Comparison of ENCODE assay signal across 35 cellular contexts in genomic region chr1:161287482-161288054, GRCh38. TPM values are rescaled to one million over a fixed set of nuclear protein-coding genes. Genes with fewer than 3 reads are reported as not detected.
"Had no signal": no experiment of that assay in that cellular context is flagged by ENCODE, and none has a peak within 500 bp of the region (broad histone marks: within the 10 kb centered on the region; RNA-seq: fewer than 3 reads in every experiment).

No MANE protein-coding gene starts in this region.

- ATAC-seq: activated CD4-positive, CD25-positive, alpha-beta regulatory T cell treated with anti-CD3 and anti-CD28 coated beads, Interleukin-2, amount 50 U/mL, for 24 hours; effector memory CD8-positive, alpha-beta T cell; gastrocnemius medialis; left cardiac atrium; naive thymus-derived CD8-positive, alpha-beta T cell; psoas muscle had no signal

- H3K4me3 Mint-ChIP-seq: activated naive CD4-positive, alpha-beta T cell treated with anti-CD3 and anti-CD28 coated beads, Interleukin-2, amount 10 ng/mL, durations not matched to agents 7 days and 5 days; activated naive CD8-positive, alpha-beta T cell treated with anti-CD3 and anti-CD28 coated beads, Interleukin-2, amount 10 ng/mL, durations not matched to agents 7 days and 5 days; activated T-helper 1 cell treated with anti-CD3 and anti-CD28 coated beads, Interleukin-12 subunit alpha, Interleukin-12 subunit beta, Interleukin-2, Interleukin-4 antibody, amounts not matched to agents 30 ng/mL and 10 ng/mL and 1 ng/mL, durations not matched to agents 14 hours and 24 hours and 36 hours; effector memory CD8-positive, alpha-beta T cell; naive thymus-derived CD8-positive, alpha-beta T cell; neural crest cell; T-helper 1 cell treated with Interleukin-12 subunit alpha and Interleukin-12 subunit beta and Interleukin-4 antibody, amounts not matched to agents 30 μg/mL and 1 μg/mL, for 36 hours had no signal

- H3K9me3 ChIP-seq: gastrocnemius medialis, psoas muscle, tibial nerve had no signal

- H3K4me1 ChIP-seq: gastrocnemius medialis, parathyroid adenoma, psoas muscle, tibial nerve had no signal

- H3K27ac ChIP-seq: brain microvascular endothelial cell, coronary artery, gastrocnemius medialis, parathyroid adenoma, psoas muscle, tibial nerve, WERI-Rb-1 had no signal

- H3K79me2 ChIP-seq: parathyroid adenoma had no signal

- FAIRE-seq: astrocyte, keratinocyte had no signal

- H3K36me3 ChIP-seq: brain microvascular endothelial cell, gastrocnemius medialis, WERI-Rb-1 had no signal

- H3K9me3 Mint-ChIP-seq: activated naive CD4-positive, alpha-beta T cell treated with anti-CD3 and anti-CD28 coated beads, Interleukin-2, amount 10 ng/mL, durations not matched to agents 7 days and 5 days; activated naive CD8-positive, alpha-beta T cell treated with anti-CD3 and anti-CD28 coated beads, Interleukin-2, amount 10 ng/mL, durations not matched to agents 7 days and 5 days; activated T-helper 1 cell treated with anti-CD3 and anti-CD28 coated beads, Interleukin-12 subunit alpha, Interleukin-12 subunit beta, Interleukin-2, Interleukin-4 antibody, amounts not matched to agents 30 ng/mL and 10 ng/mL and 1 ng/mL, durations not matched to agents 14 hours and 24 hours and 36 hours; effector memory CD8-positive, alpha-beta T cell; naive thymus-derived CD8-positive, alpha-beta T cell; T-helper 1 cell treated with Interleukin-12 subunit alpha and Interleukin-12 subunit beta and Interleukin-4 antibody, amounts not matched to agents 30 μg/mL and 1 μg/mL, for 36 hours had no signal

- DNase-seq: activated CD4-positive, alpha-beta T cell treated with anti-CD3 and anti-CD28 coated beads for 48 hours; activated CD4-positive, alpha-beta T cell treated with anti-CD3 and anti-CD28 coated beads, Interleukin-2, amount 50 U/mL, for 48 hours; activated CD8-positive, alpha-beta memory T cell treated with anti-CD3 and anti-CD28 coated beads, Interleukin-2, amount 50 U/mL, for 4 hours; activated effector memory CD4-positive, alpha-beta T cell treated with anti-CD3 and anti-CD28 coated beads, Interleukin-2, amount 50 U/mL, for 16 hours; activated naive CD4-positive, alpha-beta T cell treated with anti-CD3 and anti-CD28 coated beads, Interleukin-2, amount 10 ng/mL, durations not matched to agents 7 days and 5 days; activated naive CD8-positive, alpha-beta T cell treated with anti-CD3 and anti-CD28 coated beads, Interleukin-2, amount 10 ng/mL, durations not matched to agents 7 days and 5 days; activated T-cell treated with anti-CD3 and anti-CD28 coated beads, Interleukin-2, amount 50 U/mL, for 1 hour; amniotic stem cell; brain microvascular endothelial cell; effector memory CD8-positive, alpha-beta T cell; erythroblast; gastrocnemius medialis; glutamatergic neuron; left cardiac atrium; midbrain; naive thymus-derived CD8-positive, alpha-beta T cell; nucleus accumbens; psoas muscle; stimulated activated CD4-positive, alpha-beta T cell treated with anti-CD3 and anti-CD28 coated beads, Interleukin-15, amount 100 ng/mL, for 24 hours; stimulated activated naive CD4-positive, alpha-beta T cell treated with Interleukin-2 at 50 U/mL for 16 hours; T-helper 9 cell; WERI-Rb-1 had no signal

- H3K9ac ChIP-seq: parathyroid adenoma had no signal

- H3K4me1 Mint-ChIP-seq: activated naive CD4-positive, alpha-beta T cell treated with anti-CD3 and anti-CD28 coated beads, Interleukin-2, amount 10 ng/mL, durations not matched to agents 7 days and 5 days had no signal

- H3K27ac Mint-ChIP-seq: activated naive CD4-positive, alpha-beta T cell treated with anti-CD3 and anti-CD28 coated beads, Interleukin-2, amount 10 ng/mL, durations not matched to agents 7 days and 5 days; activated naive CD8-positive, alpha-beta T cell treated with anti-CD3 and anti-CD28 coated beads, Interleukin-2, amount 10 ng/mL, durations not matched to agents 7 days and 5 days; activated T-helper 1 cell treated with anti-CD3 and anti-CD28 coated beads, Interleukin-12 subunit alpha, Interleukin-12 subunit beta, Interleukin-2, Interleukin-4 antibody, amounts not matched to agents 30 ng/mL and 10 ng/mL and 1 ng/mL, durations not matched to agents 14 hours and 24 hours and 36 hours; effector memory CD8-positive, alpha-beta T cell; naive thymus-derived CD8-positive, alpha-beta T cell; T-helper 1 cell treated with Interleukin-12 subunit alpha and Interleukin-12 subunit beta and Interleukin-4 antibody, amounts not matched to agents 30 μg/mL and 1 μg/mL, for 36 hours had no signal

- H2AFZ ChIP-seq: parathyroid adenoma had no signal

- H3K27me3 ChIP-seq: gastrocnemius medialis, tibial nerve had no signal

- H3K4me3 ChIP-seq: coronary artery, gastrocnemius medialis, psoas muscle, tibial nerve had no signal

RNA-seq across cellular contexts. Expression of gene MPZ, which starts 22.2 kb away (rescaled TPM):
- polyA plus RNA-seq: naive thymus-derived CD8-positive, alpha-beta T cell had no signal

RNA-seq across cellular contexts. Expression of gene PCP4L1, which starts 29.0 kb away (rescaled TPM):
- total RNA-seq: activated T-helper 1 cell treated with anti-CD3 and anti-CD28 coated beads, Interleukin-12 subunit alpha, Interleukin-12 subunit beta, Interleukin-2, Interleukin-4 antibody, amounts not matched to agents 30 ng/mL and 10 ng/mL and 1 ng/mL, durations not matched to agents 14 hours and 24 hours and 36 hours; astrocyte; gastrocnemius medialis; naive thymus-derived CD8-positive, alpha-beta T cell had no signal
- polyA plus RNA-seq: naive thymus-derived CD8-positive, alpha-beta T cell had no signal

RNA-seq across cellular contexts. Expression of gene NR1I3, which starts 49.6 kb away (rescaled TPM):
- total RNA-seq: activated CD8-positive, alpha-beta memory T cell treated with anti-CD3 and anti-CD28 coated beads for 36 hours; activated naive CD8-positive, alpha-beta T cell treated with anti-CD3 and anti-CD28 coated beads, Interleukin-2, amount 10 ng/mL, durations not matched to agents 7 days and 5 days; activated T-helper 1 cell treated with anti-CD3 and anti-CD28 coated beads, Interleukin-12 subunit alpha, Interleukin-12 subunit beta, Interleukin-2, Interleukin-4 antibody, amounts not matched to agents 30 ng/mL and 10 ng/mL and 1 ng/mL, durations not matched to agents 14 hours and 24 hours and 36 hours; astrocyte; cardiac septum; cerebellum; gastrocnemius medialis; left cardiac atrium; naive thymus-derived CD8-positive, alpha-beta T cell; neural crest cell; psoas muscle; tibial nerve; urinary bladder had no signal
- polyA plus RNA-seq: keratinocyte had no signal
